ENCODE assay signal across 18 cellular contexts in genomic region chr21:36646011-36646410, GRCh38. TPM values are rescaled to one million over a fixed set of nuclear protein-coding genes. Genes with fewer than 3 reads are reported as not detected.
DNase-seq lines count a peak whose midpoint lies in the region; ATAC-seq and TF ChIP-seq lines count a peak whose summit lies in the region.
"Had no signal": no experiment of that assay in that cellular context is flagged by ENCODE, and none has a peak within 500 bp of the region (broad histone marks: within the 10 kb centered on the region; RNA-seq: fewer than 3 reads in every experiment).

No MANE protein-coding gene starts in this region.

- no peaks in the 10 kb centered on the region for H3K79me1 ChIP-seq in mesendoderm (ENCODE audit: low read length)

- ATAC-seq in GM19324 (IDR thresholded peaks at IDR 0.05; ENCODE audit: low FRiP score, unreplicated experiment) (no peak), gastrocnemius medialis (no peak)

- H3K56ac ChIP-seq in mesendoderm (ENCODE audit: low read length) = peak overlapping the region; percentile 83

- in situ Hi-C loops in gastrocnemius medialis (cut with MboI; ENCODE audit: low sequenced_read_pairs in 4 of 4) = no loop called here

- peak overlapping the region; percentile 37 for H3K4ac ChIP-seq in mesendoderm (ENCODE audit: low read depth, low read length)

- H3K4me1 ChIP-seq in mesendoderm (ENCODE audit: control insufficient read depth, low read depth, low read length) (peaks cover 12% of the 10 kb centered on the region), neural progenitor cell (peaks cover 7% of the 10 kb centered on the region), skeletal muscle satellite cell (ENCODE audit: control insufficient read depth, insufficient read depth, low read length) (peaks cover 21% of the 10 kb centered on the region), gastrocnemius medialis (peaks cover 0 to 5% of the 10 kb centered on the region in 2 donors)

- H2AK5ac ChIP-seq in mesendoderm (ENCODE audit: low read length) = peak overlapping the region; percentile 91

- H2BK5ac ChIP-seq in mesendoderm (ENCODE audit: low read length) = peak overlapping the region; percentile 6

- TF ChIP-seq POLR2A in gastrocnemius medialis (IDR thresholded peaks at IDR 0.05) = no peak

- no peak overlapping the region for H3K4me3 Mint-ChIP-seq in neural progenitor cell
- H3K4me3 Mint-ChIP-seq: CD4-positive, alpha-beta memory T cell had no signal

- no peaks in the 10 kb centered on the region for H3K79me2 ChIP-seq in mesendoderm (ENCODE audit: control insufficient read depth, insufficient read depth, low read length)
- no peaks in the 10 kb centered on the region for H3K79me2 ChIP-seq in neural progenitor cell (ENCODE audit: low read depth)

- no CpG with 5 or more reads among the region's 7 CpGs for WGBS in mesendoderm (ENCODE audit: extremely low coverage, insufficient coverage, low lambda C conversion rate)

- H3K9ac ChIP-seq in mesendoderm (ENCODE audit: low read length) (no peak overlapping the region), neural progenitor cell (no peak overlapping the region), skeletal muscle satellite cell (ENCODE audit: low read depth, low read length) (peak overlapping the region; percentile 37)
- H3K9ac ChIP-seq: BLaER1, GM23248 had no signal

- H2BK120ac ChIP-seq in mesendoderm (ENCODE audit: low read depth, low read length) = peak overlapping the region; percentile 47

- no peak overlapping the region for H3K27ac Mint-ChIP-seq in neural progenitor cell
- H3K27ac Mint-ChIP-seq: CD14-positive monocyte; CD4-positive, alpha-beta memory T cell had no signal

- H3K9me3 ChIP-seq in neural progenitor cell (ENCODE audit: low read depth) = no peaks in the 10 kb centered on the region
- no peaks in the 10 kb centered on the region for H3K9me3 ChIP-seq in skeletal muscle satellite cell (replicated peaks; ENCODE audit: low read length)
- H3K9me3 ChIP-seq in gastrocnemius medialis = no peaks in the 10 kb centered on the region

- no peaks in the 10 kb centered on the region for H4K20me1 ChIP-seq in neural progenitor cell (ENCODE audit: low read depth)
- H4K20me1 ChIP-seq: BLaER1 had no signal

- H4K5ac ChIP-seq in mesendoderm (ENCODE audit: low read length) = no peak overlapping the region

- peaks cover 14% of the 10 kb centered on the region for H3K4me1 Mint-ChIP-seq in neural progenitor cell
- H3K4me1 Mint-ChIP-seq: CD4-positive, alpha-beta memory T cell had no signal

- no peak overlapping the region for H3K23ac ChIP-seq in mesendoderm (ENCODE audit: low read length)

- peak overlapping the region; percentile 35 for H3K18ac ChIP-seq in mesendoderm (ENCODE audit: low read length)

- H3K27me3 ChIP-seq in mesendoderm (ENCODE audit: insufficient read depth, low read length, poor library complexity) (no peaks in the 10 kb centered on the region), neural progenitor cell (no peaks in the 10 kb centered on the region), skeletal muscle satellite cell (ENCODE audit: control insufficient read depth, insufficient read depth, low read length) (no peaks in the 10 kb centered on the region), gastrocnemius medialis (peaks cover 0 to 18% (median 17%) of the 10 kb centered on the region in 3 donors)
- H3K27me3 ChIP-seq: BLaER1 had no signal

- H3K27ac ChIP-seq in mesendoderm (ENCODE audit: low read depth, low read length) (no peak overlapping the region), neural progenitor cell (no peak overlapping the region), gastrocnemius medialis (no peak overlapping the region)
- H3K27ac ChIP-seq: BLaER1, GM23248, HL-60 had no signal

- H3K27me3 Mint-ChIP-seq in neural progenitor cell (ENCODE audit: insufficient read depth, low read depth) = peaks cover 10% of the 10 kb centered on the region

- H3K4me3 ChIP-seq in mesendoderm (ENCODE audit: low read length) (no peak overlapping the region), neural progenitor cell (no peak overlapping the region), skeletal muscle satellite cell (ENCODE audit: low read length) (no peak overlapping the region), gastrocnemius medialis (no peak overlapping the region)
- H3K4me3 ChIP-seq: BLaER1, GM23248 had no signal

- intact Hi-C loops in gastrocnemius medialis (cut with DNase I; ENCODE audit: low total_unique reads) = no loop called here

- no peaks in the 10 kb centered on the region for H3K36me3 Mint-ChIP-seq in neural progenitor cell
- H3K36me3 Mint-ChIP-seq: CD14-positive monocyte; CD4-positive, alpha-beta memory T cell had no signal

- H3K36me3 ChIP-seq in mesendoderm (ENCODE audit: control insufficient read depth, insufficient read depth, low read length) (no peaks in the 10 kb centered on the region), neural progenitor cell (no peaks in the 10 kb centered on the region), skeletal muscle satellite cell (ENCODE audit: insufficient read depth, low read length) (no peaks in the 10 kb centered on the region), gastrocnemius medialis (no peaks in the 10 kb centered on the region)
- H3K36me3 ChIP-seq: BLaER1 had no signal

- peak overlapping the region; percentile 26 for H2AFZ ChIP-seq in neural progenitor cell (replicated peaks)
- H2AFZ ChIP-seq: GM23248 had no signal

- peak; percentile 95 for DNase-seq in LHCN-M2 (ENCODE audit: low read depth)
- no peak for DNase-seq in mesendoderm
- no peak for DNase-seq in neural progenitor cell (ENCODE audit: low spot score)
- DNase-seq in gastrocnemius medialis = no peak
- DNase-seq in DMS79 (lab: John Stamatoyannopoulos, UW) = no peak
- DNase-seq: 8988T; CD4-positive, alpha-beta memory T cell; DMS153; DMS79 treated with DMSO at 0.1 percent for 48 hours; GF-D8; GM23248; HCEC 1CT; IMR-90 had no signal

- no peak overlapping the region for H4K8ac ChIP-seq in mesendoderm (ENCODE audit: low read depth, low read length)

- peaks cover 3% of the 10 kb centered on the region for H3K9me3 Mint-ChIP-seq in neural progenitor cell

- TF ChIP-seq CTCF in neural progenitor cell (IDR thresholded peaks at IDR 0.05) (no peak), gastrocnemius medialis (IDR thresholded peaks at IDR 0.05 in 4 of 5, conservative IDR thresholded peaks at IDR 0.05 in 1 of 5) (no peak)

- no peak overlapping the region for H3K4me2 ChIP-seq in mesendoderm (ENCODE audit: low read length)
- no peak overlapping the region for H3K4me2 ChIP-seq in neural progenitor cell
- no peak overlapping the region for H3K4me2 ChIP-seq in skeletal muscle satellite cell (ENCODE audit: low read length)
- H3K4me2 ChIP-seq: BLaER1 had no signal

- no peak overlapping the region for H2BK15ac ChIP-seq in mesendoderm (replicated peaks; ENCODE audit: low read depth)

- H3F3A ChIP-seq in neural progenitor cell (ENCODE audit: low read depth) = no peaks in the 10 kb centered on the region

RNA-seq across cellular contexts. Expression of gene SIM2, which starts 52.9 kb away (rescaled TPM):
- 8.1 and 9.1 TPM in 2 replicates for total RNA-seq in LHCN-M2 (2014; rRNA removed)
- polyA plus RNA-seq in LHCN-M2 (2012) = 12.2 TPM
- 0.04 TPM for polyA plus RNA-seq in mesendoderm (2013, experiment 1 of 2)
- 0.01 TPM for polyA plus RNA-seq in mesendoderm (2013, experiment 2 of 2)
- not detected in 2 replicates for total RNA-seq in neural progenitor cell (ENCODE audit: low replicate concordance)
- total RNA-seq in skeletal muscle satellite cell (2012; rRNA removed) = under 0.01 and 0.25 TPM in 2 replicates
- 1 to 10 TPM in 3 of 4 donors, under 1 TPM in 1; 1.00 to 9.3 (median 4.1) TPM for total RNA-seq in gastrocnemius medialis
- total RNA-seq: CD4-positive, alpha-beta memory T cell; GM23248 had no signal
- polyA plus RNA-seq: CD14-positive monocyte had no signal
